17 cellular contexts compared by ENCODE assay signal in the genomic region with DNA sequence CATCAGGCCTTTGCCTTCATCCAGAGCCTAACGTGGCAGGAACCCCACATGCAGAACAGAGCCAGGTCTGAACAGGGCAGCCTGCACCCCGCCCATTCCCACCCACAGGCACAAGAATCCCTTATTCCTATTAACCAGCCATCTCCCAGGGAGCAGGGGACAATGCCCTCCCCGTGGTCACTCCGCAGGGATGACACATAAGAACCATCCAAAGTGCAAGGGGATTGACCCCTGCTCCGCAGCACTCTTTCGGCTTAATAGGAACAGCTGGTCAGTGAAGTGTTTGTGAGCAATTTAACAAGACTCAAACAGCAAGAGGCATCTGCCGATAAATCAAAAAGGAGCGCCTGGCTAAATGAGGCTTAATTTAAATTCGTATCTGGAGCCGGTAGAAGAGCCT.
DNase-seq lines count a peak whose midpoint lies in the region; ATAC-seq and TF ChIP-seq lines count a peak whose summit lies in the region.
"Had no signal": no experiment of that assay in that cellular context is flagged by ENCODE, and none has a peak within 500 bp of the region (broad histone marks: within the 10 kb centered on the region; RNA-seq: fewer than 3 reads in every experiment).

No MANE protein-coding gene starts in this region.

- H3K4me3 Mint-ChIP-seq in GM23338 (no peak overlapping the region), glutamatergic neuron (ENCODE audit: unreplicated experiment) (no peak overlapping the region)
- no peak overlapping the region for H3K4me3 Mint-ChIP-seq in T-helper 2 cell treated with Interferon-gamma antibody and Interleukin-4, amounts not matched to agents 5 μg/mL and 100 μg/mL, for 36 hours
- H3K4me3 Mint-ChIP-seq in activated T-cell treated with anti-CD3 and anti-CD28 coated beads, Interleukin-2, amount 50 U/mL, for 4 hours: no peak overlapping the region
- H3K4me3 Mint-ChIP-seq: CD14-positive monocyte had no signal

- TF ChIP-seq CTCF in GM23338 (conservative IDR thresholded peaks at IDR 0.05; ENCODE audit: low read depth in 2 of 2) (no peak), glutamatergic neuron (IDR thresholded peaks at IDR 0.05; ENCODE audit: partially characterized antibody, unreplicated experiment) (no peak)

- no peaks in the 10 kb centered on the region for H4K20me1 ChIP-seq in GM23338 (replicated peaks; ENCODE audit: insufficient read depth)

- peak; percentile 90 for ATAC-seq in GM23338
- ATAC-seq in activated T-cell treated with anti-CD3 and anti-CD28 coated beads, Interleukin-2, amount 50 U/mL, for 4 hours: no peak

- H3K27me3 ChIP-seq in GM23338 (ENCODE audit: insufficient read depth): no peaks in the 10 kb centered on the region

- H3K9me2 ChIP-seq in GM23338 (ENCODE audit: insufficient read depth): 0 out of 2 replicates have a peak, but pooled peaks cover 4% of the 10 kb centered on the region

- no peaks in the 10 kb centered on the region for H3K79me2 ChIP-seq in GM23338 (replicated peaks; ENCODE audit: insufficient read depth)

- no peak overlapping the region for H3K4me3 ChIP-seq in GM23338
- H3K4me3 ChIP-seq: SJSA1 had no signal

- no peak overlapping the region for H2AFZ ChIP-seq in GM23338

- H3K9me3 Mint-ChIP-seq in GM23338: peaks cover 20% of the 10 kb centered on the region
- H3K9me3 Mint-ChIP-seq in glutamatergic neuron (ENCODE audit: unreplicated experiment): peaks cover 12% of the 10 kb centered on the region
- peaks cover 5% of the 10 kb centered on the region for H3K9me3 Mint-ChIP-seq in T-helper 2 cell treated with Interferon-gamma antibody and Interleukin-4, amounts not matched to agents 5 μg/mL and 100 μg/mL, for 36 hours
- peaks cover 9% of the 10 kb centered on the region for H3K9me3 Mint-ChIP-seq in activated T-cell treated with anti-CD3 and anti-CD28 coated beads, Interleukin-2, amount 50 U/mL, for 4 hours

- H3K27ac ChIP-seq in GM23338 (ENCODE audit: low read depth): no peak overlapping the region
- H3K27ac ChIP-seq: SJSA1 had no signal

- peaks cover 15% of the 10 kb centered on the region for H3K36me3 Mint-ChIP-seq in GM23338 (ENCODE audit: low read depth)
- peaks cover 12% of the 10 kb centered on the region for H3K36me3 Mint-ChIP-seq in glutamatergic neuron (ENCODE audit: unreplicated experiment)
- no peaks in the 10 kb centered on the region for H3K36me3 Mint-ChIP-seq in T-helper 2 cell treated with Interferon-gamma antibody and Interleukin-4, amounts not matched to agents 5 μg/mL and 100 μg/mL, for 36 hours (ENCODE audit: low read depth)
- no peaks in the 10 kb centered on the region for H3K36me3 Mint-ChIP-seq in activated T-cell treated with anti-CD3 and anti-CD28 coated beads, Interleukin-2, amount 50 U/mL, for 4 hours (ENCODE audit: insufficient read depth)
- H3K36me3 Mint-ChIP-seq: CD14-positive monocyte had no signal

- peaks cover 3% of the 10 kb centered on the region for H3K27me3 Mint-ChIP-seq in GM23338 (ENCODE audit: insufficient read depth, low read depth, poor library complexity)
- H3K27me3 Mint-ChIP-seq in glutamatergic neuron (ENCODE audit: unreplicated experiment): peaks cover 2% of the 10 kb centered on the region
- H3K27me3 Mint-ChIP-seq in T-helper 2 cell treated with Interferon-gamma antibody and Interleukin-4, amounts not matched to agents 5 μg/mL and 100 μg/mL, for 36 hours (ENCODE audit: low read depth): no peaks in the 10 kb centered on the region
- no peaks in the 10 kb centered on the region for H3K27me3 Mint-ChIP-seq in activated T-cell treated with anti-CD3 and anti-CD28 coated beads, Interleukin-2, amount 50 U/mL, for 4 hours (ENCODE audit: low read depth)

- H3F3A ChIP-seq in GM23338 (replicated peaks; ENCODE audit: low read depth): no peaks in the 10 kb centered on the region

- H3K4me1 ChIP-seq in GM23338 (ENCODE audit: insufficient read depth): no peaks in the 10 kb centered on the region
- H3K4me1 ChIP-seq: SJSA1 had no signal

- no peak for DNase-seq in GM23338 (ENCODE audit: low spot score)
- peak; percentile 57 for DNase-seq in NCI-H2227 (lab: John Stamatoyannopoulos, UW; ENCODE audit: unreplicated experiment)
- peak; percentile 69 for DNase-seq in NCI-H82 (lab: John Stamatoyannopoulos, UW)
- DNase-seq in glutamatergic neuron: no peak
- DNase-seq in T-helper 2 cell treated with Interferon-gamma antibody and Interleukin-4, amounts not matched to agents 5 μg/mL and 100 μg/mL, for 36 hours (ENCODE audit: low spot score): no peak
- DNase-seq in NCI-H2171 (lab: John Stamatoyannopoulos, UW): no peak
- no peak for DNase-seq in activated T-cell treated with anti-CD3 and anti-CD28 coated beads, Interleukin-2, amount 50 U/mL, for 4 hours
- DNase-seq in effector CD4-positive, alpha-beta T cell: no peak
- DNase-seq: COR-L47, H7, Karpas-422, MM.1S, NCI-H1694 treated with DMSO at 0.1 percent for 48 hours, OCI-M1, RPMI8226 had no signal

- H3K27ac Mint-ChIP-seq in GM23338 (no peak overlapping the region), glutamatergic neuron (ENCODE audit: unreplicated experiment) (peak overlapping the region; percentile 31)
- H3K27ac Mint-ChIP-seq in T-helper 2 cell treated with Interferon-gamma antibody and Interleukin-4, amounts not matched to agents 5 μg/mL and 100 μg/mL, for 36 hours: no peak overlapping the region
- H3K27ac Mint-ChIP-seq: CD14-positive monocyte had no signal

- H3K4me2 ChIP-seq in GM23338: no peak overlapping the region

- no peaks in the 10 kb centered on the region for H3K36me3 ChIP-seq in GM23338 (ENCODE audit: insufficient read depth)
- H3K36me3 ChIP-seq: SJSA1 had no signal

- H3K4me1 Mint-ChIP-seq in GM23338: peaks cover 10% of the 10 kb centered on the region
- peaks cover 6% of the 10 kb centered on the region for H3K4me1 Mint-ChIP-seq in glutamatergic neuron (ENCODE audit: low read depth, unreplicated experiment)
- no peaks in the 10 kb centered on the region for H3K4me1 Mint-ChIP-seq in T-helper 2 cell treated with Interferon-gamma antibody and Interleukin-4, amounts not matched to agents 5 μg/mL and 100 μg/mL, for 36 hours (ENCODE audit: low read depth)
- H3K4me1 Mint-ChIP-seq in activated T-cell treated with anti-CD3 and anti-CD28 coated beads, Interleukin-2, amount 50 U/mL, for 4 hours (ENCODE audit: low read depth): no peaks in the 10 kb centered on the region
- H3K4me1 Mint-ChIP-seq: CD14-positive monocyte had no signal

TF ChIP-seq in GM23338, 12 proteins besides CTCF, POLR2A, EP300 and RAD21 (continues in another document):
- no peak for TF ChIP-seq JUNB (IDR thresholded peaks at IDR 0.05; ENCODE audit: unreplicated experiment)
- TF ChIP-seq, protein P1, sequence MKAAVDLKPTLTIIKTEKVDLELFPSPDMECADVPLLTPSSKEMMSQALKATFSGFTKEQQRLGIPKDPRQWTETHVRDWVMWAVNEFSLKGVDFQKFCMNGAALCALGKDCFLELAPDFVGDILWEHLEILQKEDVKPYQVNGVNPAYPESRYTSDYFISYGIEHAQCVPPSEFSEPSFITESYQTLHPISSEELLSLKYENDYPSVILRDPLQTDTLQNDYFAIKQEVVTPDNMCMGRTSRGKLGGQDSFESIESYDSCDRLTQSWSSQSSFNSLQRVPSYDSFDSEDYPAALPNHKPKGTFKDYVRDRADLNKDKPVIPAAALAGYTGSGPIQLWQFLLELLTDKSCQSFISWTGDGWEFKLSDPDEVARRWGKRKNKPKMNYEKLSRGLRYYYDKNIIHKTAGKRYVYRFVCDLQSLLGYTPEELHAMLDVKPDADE (IDR thresholded peaks at IDR 0.05): no peak
- no peak for TF ChIP-seq EZH2phosphoT487 (IDR thresholded peaks at IDR 0.05; ENCODE audit: unreplicated experiment)
- no peak for TF ChIP-seq EZH2 (IDR thresholded peaks at IDR 0.05; ENCODE audit: low read depth, unreplicated experiment)
- no peak for TF ChIP-seq CREB1 (CRISPR knock-in tag; IDR thresholded peaks at IDR 0.05; ENCODE audit: low read depth)
- TF ChIP-seq ZNF331 (CRISPR knock-in tag; IDR thresholded peaks at IDR 0.05; ENCODE audit: low read depth): no peak

Comparison
In these comparisons a context has a peak if more than half of its experiments do, and no peak if none do; other contexts are left out.
1. DNase-seq: peak in NCI-H2227 (single experiment) and NCI-H82 (single experiment); none in GM23338 (single experiment), glutamatergic neuron (single experiment), T-helper 2 cell treated with Interferon-gamma antibody and Interleukin-4, amounts not matched to agents 5 μg/mL and 100 μg/mL, for 36 hours (single experiment), NCI-H2171 (single experiment), activated T-cell treated with anti-CD3 and anti-CD28 coated beads, Interleukin-2, amount 50 U/mL, for 4 hours (single experiment) and effector CD4-positive, alpha-beta T cell (single experiment).